ENCODE assay signal across 8 cellular contexts in genomic region chr3:112086857-112087524, GRCh38. TPM values are rescaled to one million over a fixed set of nuclear protein-coding genes. Genes with fewer than 3 reads are reported as not detected.
A peak's percentile ranks its signal among the peaks of the same experiment; 100 is the strongest.
DNase-seq lines count a peak whose midpoint lies in the region; ATAC-seq and TF ChIP-seq lines count a peak whose summit lies in the region.

No MANE protein-coding gene starts in this region.

- TF ChIP-seq CTCF in kidney epithelial cell (IDR thresholded peaks at IDR 0.05; ENCODE audit: insufficient read depth, low read length, poor library complexity, severe bottlenecking): peak; percentile 0
- no peak for TF ChIP-seq CTCF in thoracic aorta (IDR thresholded peaks at IDR 0.05)

- peaks cover 19% of the 10 kb centered on the region for H3K4me1 Mint-ChIP-seq in activated naive CD4-positive, alpha-beta T cell treated with anti-CD3 and anti-CD28 coated beads for 36 hours (ENCODE audit: low read depth)

- H3K27me3 ChIP-seq in kidney epithelial cell (ENCODE audit: control insufficient read depth, insufficient read depth, low read length) (no peaks in the 10 kb centered on the region), thoracic aorta (replicated peaks; ENCODE audit: insufficient read depth) (no peaks in the 10 kb centered on the region)

- H3K4me3 ChIP-seq in kidney epithelial cell (ENCODE audit: low read depth, low read length) (peak overlapping the region; percentile 74), thoracic aorta (peak overlapping the region; percentile 85)

- H3K36me3 Mint-ChIP-seq in activated naive CD4-positive, alpha-beta T cell treated with anti-CD3 and anti-CD28 coated beads for 36 hours (ENCODE audit: low read depth): no peaks in the 10 kb centered on the region

- CTCF ChIA-PET in activated naive CD4-positive, alpha-beta T cell treated with anti-CD3 and anti-CD28 coated beads for 36 hours (lab: Charles Lee): interaction anchor here (0.9 to 1.2 kb wide), 2 partner anchors 24 to 44 kb away, joined by 3 read pairs; no protein-coding TSS in a partner anchor

- H3K27me3 Mint-ChIP-seq in activated naive CD4-positive, alpha-beta T cell treated with anti-CD3 and anti-CD28 coated beads for 36 hours (ENCODE audit: low read depth): peaks cover 6% of the 10 kb centered on the region

- peak overlapping the region; percentile 53 to 59 for H3K27ac ChIP-seq in thoracic aorta

- ATAC-seq in thoracic aorta (ENCODE audit: insufficient number of reproducible peaks, low FRiP score, low read depth) (peak; percentile 30), GM21381 (IDR thresholded peaks at IDR 0.05; ENCODE audit: unreplicated experiment) (no peak)

- no peak for DNase-seq in activated naive CD4-positive, alpha-beta T cell treated with anti-CD3 and anti-CD28 coated beads for 36 hours
- no peak for DNase-seq in activated naive CD4-positive, alpha-beta T cell treated with anti-CD3 and anti-CD28 coated beads, Interleukin-2, amount 50 U/mL, for 16 hours
- DNase-seq in amniotic stem cell (lab: John Stamatoyannopoulos, UW): peak; percentile 16
- DNase-seq in kidney epithelial cell (ENCODE audit: low read depth): no peak
- DNase-seq in thoracic aorta (ENCODE audit: low spot score): no peak
- DNase-seq in mesenteric fat pad (ENCODE audit: low spot score): no peak
- DNase-seq in NCI-H1436 (lab: John Stamatoyannopoulos, UW): no peak

- H3K36me3 ChIP-seq in kidney epithelial cell (ENCODE audit: control insufficient read depth, insufficient read depth, low read length) (no peaks in the 10 kb centered on the region), thoracic aorta (no peaks in the 10 kb centered on the region)

- intact Hi-C loops in activated naive CD4-positive, alpha-beta T cell treated with anti-CD3 and anti-CD28 coated beads for 36 hours (cut with micrococcal nuclease): no loop called here

- peak overlapping the region; percentile 82 for H3K4me3 Mint-ChIP-seq in activated naive CD4-positive, alpha-beta T cell treated with anti-CD3 and anti-CD28 coated beads for 36 hours

- H3K9me3 ChIP-seq in thoracic aorta: no peaks in the 10 kb centered on the region

- peak overlapping the region; percentile 9 for H3K27ac Mint-ChIP-seq in activated naive CD4-positive, alpha-beta T cell treated with anti-CD3 and anti-CD28 coated beads for 36 hours

- H3K9me3 Mint-ChIP-seq in activated naive CD4-positive, alpha-beta T cell treated with anti-CD3 and anti-CD28 coated beads for 36 hours: no peaks in the 10 kb centered on the region

- peaks cover 6 to 12% of the 10 kb centered on the region in 2 donors for H3K4me1 ChIP-seq in thoracic aorta (ENCODE audit: control insufficient read depth in 1 of 2, low read depth in 2 of 2)

RNA-seq across cellular contexts. Expression of gene C3orf52, which starts 0.8 kb away (rescaled TPM):
- total RNA-seq in activated naive CD4-positive, alpha-beta T cell treated with anti-CD3 and anti-CD28 coated beads for 36 hours: 1 to 10 TPM; 3.1 to 3.8 TPM
- 42.5 and 42.9 TPM in 2 replicates for total RNA-seq in kidney epithelial cell
- 10 to 100 TPM in 1 of 2 donors, 1 to 10 TPM in 1; 8.8 to 19.6 TPM for total RNA-seq in thoracic aorta
- 3.6 TPM for total RNA-seq in mesenteric fat pad

RNA-seq across cellular contexts. Expression of gene GCSAM, which starts 46.1 kb away (rescaled TPM):
- total RNA-seq in activated naive CD4-positive, alpha-beta T cell treated with anti-CD3 and anti-CD28 coated beads for 36 hours: 10 to 100 TPM; 14.5 to 14.6 TPM
- total RNA-seq in kidney epithelial cell: not detected in 2 replicates
- under 1 TPM in 1 of 2 donors, not detected in 1; 0.49 TPM for total RNA-seq in thoracic aorta
- total RNA-seq in mesenteric fat pad: not detected

RNA-seq across cellular contexts. Expression of gene TMPRSS7, which starts 52.5 kb away (rescaled TPM):
- not detected for total RNA-seq in activated naive CD4-positive, alpha-beta T cell treated with anti-CD3 and anti-CD28 coated beads for 36 hours
- total RNA-seq in kidney epithelial cell (not detected in 2 replicates), thoracic aorta (not detected), mesenteric fat pad (not detected)

Comparison
In these comparisons a context has a peak if more than half of its experiments do, and no peak if none do; other contexts are left out.
1. RNA of gene GCSAM, which starts 46.1 kb away (total RNA-seq): 14.5 to 14.6 TPM in activated naive CD4-positive, alpha-beta T cell treated with anti-CD3 and anti-CD28 coated beads for 36 hours; 0.49 TPM in thoracic aorta, not detected in mesenteric fat pad (single experiment) and not detected in kidney epithelial cell; every median in the first group is over 10 times any median in the second.